ENCODE assay signal across 18 cellular contexts in genomic region chr13:23440821-23441608, GRCh38. TPM values are rescaled to one million over a fixed set of nuclear protein-coding genes. Genes with fewer than 3 reads are reported as not detected.
A peak's percentile ranks its signal among the peaks of the same experiment; 100 is the strongest.
DNase-seq lines count a peak whose midpoint lies in the region; ATAC-seq, FAIRE-seq and TF ChIP-seq lines count a peak whose summit lies in the region.
"Had no signal": no experiment of that assay in that cellular context is flagged by ENCODE, and none has a peak within 500 bp of the region (broad histone marks: within the 10 kb centered on the region; RNA-seq: fewer than 3 reads in every experiment).

No MANE protein-coding gene starts in this region.

- H3K36me3 Mint-ChIP-seq in activated CD8-positive, alpha-beta T cell treated with anti-CD3 and anti-CD28 coated beads, Interleukin-2, amount 10 ng/mL, durations not matched to agents 7 days and 5 days (ENCODE audit: low read depth) = no peaks in the 10 kb centered on the region

- H3K27ac Mint-ChIP-seq in stimulated activated naive CD8-positive, alpha-beta T cell treated with anti-CD3 and anti-CD28 coated beads, Interleukin-15, amount 100 ng/mL, for 72 hours = no peak overlapping the region
- no peak overlapping the region for H3K27ac Mint-ChIP-seq in activated CD8-positive, alpha-beta T cell treated with anti-CD3 and anti-CD28 coated beads, Interleukin-2, amount 10 ng/mL, durations not matched to agents 7 days and 5 days
- H3K27ac Mint-ChIP-seq: activated B cell treated with CpG ODN at 0.5 μM for 24 hours had no signal

- POLR2A ChIA-PET in activated CD8-positive, alpha-beta T cell treated with anti-CD3 and anti-CD28 coated beads, Interleukin-2, amount 10 ng/mL, durations not matched to agents 7 days and 5 days (lab: Charles Lee) = no interaction called here

- H3K9me3 Mint-ChIP-seq in stimulated activated naive CD8-positive, alpha-beta T cell treated with anti-CD3 and anti-CD28 coated beads, Interleukin-15, amount 100 ng/mL, for 72 hours = peaks cover 0 to 12% of the 10 kb centered on the region in 2 donors
- H3K9me3 Mint-ChIP-seq in activated CD8-positive, alpha-beta T cell treated with anti-CD3 and anti-CD28 coated beads, Interleukin-2, amount 10 ng/mL, durations not matched to agents 7 days and 5 days (ENCODE audit: insufficient read depth) = no peaks in the 10 kb centered on the region
- H3K9me3 Mint-ChIP-seq: activated B cell treated with CpG ODN at 0.5 μM for 24 hours had no signal

- no peak overlapping the region for H3K4me3 Mint-ChIP-seq in stimulated activated naive CD8-positive, alpha-beta T cell treated with anti-CD3 and anti-CD28 coated beads, Interleukin-15, amount 100 ng/mL, for 72 hours
- no peak overlapping the region for H3K4me3 Mint-ChIP-seq in activated CD8-positive, alpha-beta T cell treated with anti-CD3 and anti-CD28 coated beads, Interleukin-2, amount 10 ng/mL, durations not matched to agents 7 days and 5 days
- H3K4me3 Mint-ChIP-seq: activated B cell treated with CpG ODN at 0.5 μM for 24 hours had no signal

- intact Hi-C loops in Right ventricle myocardium superior (cut with DNase I) = no loop called here
- intact Hi-C loops in posterior cingulate gyrus (cut with DNase I) = no loop called here

- CTCF ChIA-PET in activated CD8-positive, alpha-beta T cell treated with anti-CD3 and anti-CD28 coated beads, Interleukin-2, amount 10 ng/mL, durations not matched to agents 7 days and 5 days (lab: Charles Lee) = no interaction called here

- no peaks in the 10 kb centered on the region for H3K4me1 Mint-ChIP-seq in stimulated activated naive CD8-positive, alpha-beta T cell treated with anti-CD3 and anti-CD28 coated beads, Interleukin-15, amount 100 ng/mL, for 72 hours
- no peaks in the 10 kb centered on the region for H3K4me1 Mint-ChIP-seq in activated CD8-positive, alpha-beta T cell treated with anti-CD3 and anti-CD28 coated beads, Interleukin-2, amount 10 ng/mL, durations not matched to agents 7 days and 5 days (ENCODE audit: low read depth)
- H3K4me1 Mint-ChIP-seq: activated B cell treated with CpG ODN at 0.5 μM for 24 hours had no signal

- FAIRE-seq in H54 (lab: Jason Lieb, UNC) = no peak
- FAIRE-seq in RCC 7860 (lab: Jason Lieb, UNC) = peak; percentile 82

- TF ChIP-seq POLR2A in H54 (IDR thresholded peaks at IDR 0.05; ENCODE audit: low read depth, low read length) = no peak

- peak; percentile 44 for DNase-seq in H54 (ENCODE audit: insufficient read length, low spot score)
- DNase-seq in RCC 7860 (ENCODE audit: low spot score) = peak; percentile 65
- DNase-seq in Right ventricle myocardium superior = no peak
- DNase-seq in posterior cingulate gyrus = peak in 8 of 10 donors; percentile 18 to 87 (median 40)
- DNase-seq in NCI-H1436 treated with DMSO at 0.1 percent for 48 hours (lab: John Stamatoyannopoulos, UW) = no peak
- DNase-seq in stimulated activated naive CD8-positive, alpha-beta T cell treated with anti-CD3 and anti-CD28 coated beads, Interleukin-15, amount 100 ng/mL, for 72 hours = no peak
- DNase-seq in activated CD8-positive, alpha-beta T cell treated with anti-CD3 and anti-CD28 coated beads, Interleukin-2, amount 10 ng/mL, durations not matched to agents 7 days and 5 days = no peak
- DNase-seq: activated B cell treated with CpG ODN at 0.5 μM for 24 hours, activated gamma-delta T cell, DMS79 treated with DMSO at 0.1 percent for 48 hours, erythroblast, hippocampal formation, mucosa of descending colon, NCI-H2029, NCI-H526, OCI-M1, T-helper 1 cell had no signal

- no peaks in the 10 kb centered on the region for H3K27me3 Mint-ChIP-seq in stimulated activated naive CD8-positive, alpha-beta T cell treated with anti-CD3 and anti-CD28 coated beads, Interleukin-15, amount 100 ng/mL, for 72 hours
- H3K27me3 Mint-ChIP-seq in activated CD8-positive, alpha-beta T cell treated with anti-CD3 and anti-CD28 coated beads, Interleukin-2, amount 10 ng/mL, durations not matched to agents 7 days and 5 days (ENCODE audit: low read depth) = peaks cover 6% of the 10 kb centered on the region

- peak; percentile 82 for ATAC-seq in Right ventricle myocardium superior (ENCODE audit: poor library complexity)
- ATAC-seq in HG03159 (IDR thresholded peaks at IDR 0.05; ENCODE audit: unreplicated experiment) = no peak
- no peak for ATAC-seq in stimulated activated naive CD8-positive, alpha-beta T cell treated with anti-CD3 and anti-CD28 coated beads, Interleukin-15, amount 100 ng/mL, for 72 hours
- no peak for ATAC-seq in activated CD8-positive, alpha-beta T cell treated with anti-CD3 and anti-CD28 coated beads, Interleukin-2, amount 10 ng/mL, durations not matched to agents 7 days and 5 days
- ATAC-seq: mucosa of descending colon had no signal

RNA-seq across cellular contexts. Expression of gene SACS, which starts 7.5 kb away (rescaled TPM):
- total RNA-seq in Right ventricle myocardium superior = 6.8 TPM
- total RNA-seq in activated CD8-positive, alpha-beta T cell treated with anti-CD3 and anti-CD28 coated beads, Interleukin-2, amount 10 ng/mL, durations not matched to agents 7 days and 5 days = 10 to 100 TPM; 30.6 to 32.4 TPM

Comparison
In these comparisons a context has a peak if more than half of its experiments do, and no peak if none do; other contexts are left out.
1. DNase-seq: peak in H54 (single experiment), RCC 7860 (single experiment) and posterior cingulate gyrus (8 of 10); none in Right ventricle myocardium superior (single experiment), NCI-H1436 treated with DMSO at 0.1 percent for 48 hours (single experiment), stimulated activated naive CD8-positive, alpha-beta T cell treated with anti-CD3 and anti-CD28 coated beads, Interleukin-15, amount 100 ng/mL, for 72 hours (0 of 2) and activated CD8-positive, alpha-beta T cell treated with anti-CD3 and anti-CD28 coated beads, Interleukin-2, amount 10 ng/mL, durations not matched to agents 7 days and 5 days (single experiment).